Comparison of ENCODE assay signal across 1 cellular context in the genomic region with DNA sequence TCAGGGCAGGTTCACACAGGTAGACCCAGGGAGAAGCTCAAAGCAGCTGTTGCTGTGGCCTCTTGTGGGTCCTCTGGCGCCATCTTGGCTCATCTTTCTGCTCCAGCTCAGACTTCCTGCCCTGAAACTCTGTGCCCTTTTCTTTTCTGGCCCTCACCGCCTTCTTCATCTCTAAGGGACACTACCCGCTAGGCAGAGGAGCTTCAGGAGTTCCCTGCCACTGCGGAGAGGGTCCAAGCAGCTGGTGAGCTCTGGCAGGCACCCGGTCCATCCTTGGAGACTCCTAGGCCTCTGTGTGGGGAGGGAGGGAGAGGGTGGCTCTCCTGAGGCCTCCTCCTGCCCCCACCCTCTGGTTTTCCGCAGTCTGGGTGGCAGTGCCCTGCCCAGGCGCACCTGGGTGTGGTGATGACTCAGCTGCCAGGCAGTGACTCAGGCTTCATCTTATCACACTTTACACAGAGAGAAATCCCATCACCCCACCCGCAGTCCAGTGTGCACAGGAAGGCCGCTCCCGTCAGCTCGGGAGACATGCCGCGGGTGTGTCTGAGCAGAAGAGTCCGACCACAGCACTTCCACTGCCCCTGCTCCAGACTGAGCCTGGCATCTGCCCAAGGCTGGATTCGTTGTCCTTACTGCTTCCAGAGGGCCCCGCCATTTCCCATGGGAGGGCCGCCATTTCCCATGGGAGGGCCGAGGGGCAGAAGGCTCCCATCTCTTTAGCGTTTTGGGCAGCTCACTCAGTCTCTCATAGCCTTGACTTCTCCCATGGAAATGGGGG.
TF ChIP-seq lines count a peak whose summit lies in the region.

No MANE protein-coding gene starts in this region.

TF ChIP-seq in K562, 482 proteins besides CTCF, POLR2A, EP300 and RAD21 (continues in another document):
- no peak for TF ChIP-seq NR2F6 (CRISPR knock-in tag; IDR thresholded peaks at IDR 0.05)
- TF ChIP-seq EHMT2 (IDR thresholded peaks at IDR 0.05) = peak; percentile 22; the same call in 1 of the 2 replicates
- TF ChIP-seq KAT7 (CRISPR knock-in tag; IDR thresholded peaks at IDR 0.05; ENCODE audit: borderline replicate concordance) = peak; percentile 22; the same call in 1 of the 2 replicates
- TF ChIP-seq E2F3 (CRISPR knock-in tag; IDR thresholded peaks at IDR 0.05) = 0 out of 2 replicates have a peak, but pooled peaks have one; percentile 36
- TF ChIP-seq, protein P1, sequence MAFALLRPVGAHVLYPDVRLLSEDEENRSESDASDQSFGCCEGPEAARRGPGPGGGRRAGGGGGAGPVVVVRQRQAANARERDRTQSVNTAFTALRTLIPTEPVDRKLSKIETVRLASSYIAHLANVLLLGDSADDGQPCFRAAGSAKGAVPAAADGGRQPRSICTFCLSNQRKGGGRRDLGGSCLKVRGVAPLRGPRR (CRISPR knock-in tag; IDR thresholded peaks at IDR 0.05) = peak; percentile 83; the same call in 1 of the 2 replicates
- TF ChIP-seq TAL1 (IDR thresholded peaks at IDR 0.05) = peak; percentile 70
- no peak for TF ChIP-seq RFX7 (CRISPR knock-in tag; IDR thresholded peaks at IDR 0.05)
- peak; percentile 73 for TF ChIP-seq MTA2 (IDR thresholded peaks at IDR 0.05; ENCODE audit: low read depth)
- TF ChIP-seq HDAC1 (IDR thresholded peaks at IDR 0.05) = peak in 1 of 2 experiments; percentile 70; a peak in 2 of 4 replicates
- TF ChIP-seq, protein P2, sequence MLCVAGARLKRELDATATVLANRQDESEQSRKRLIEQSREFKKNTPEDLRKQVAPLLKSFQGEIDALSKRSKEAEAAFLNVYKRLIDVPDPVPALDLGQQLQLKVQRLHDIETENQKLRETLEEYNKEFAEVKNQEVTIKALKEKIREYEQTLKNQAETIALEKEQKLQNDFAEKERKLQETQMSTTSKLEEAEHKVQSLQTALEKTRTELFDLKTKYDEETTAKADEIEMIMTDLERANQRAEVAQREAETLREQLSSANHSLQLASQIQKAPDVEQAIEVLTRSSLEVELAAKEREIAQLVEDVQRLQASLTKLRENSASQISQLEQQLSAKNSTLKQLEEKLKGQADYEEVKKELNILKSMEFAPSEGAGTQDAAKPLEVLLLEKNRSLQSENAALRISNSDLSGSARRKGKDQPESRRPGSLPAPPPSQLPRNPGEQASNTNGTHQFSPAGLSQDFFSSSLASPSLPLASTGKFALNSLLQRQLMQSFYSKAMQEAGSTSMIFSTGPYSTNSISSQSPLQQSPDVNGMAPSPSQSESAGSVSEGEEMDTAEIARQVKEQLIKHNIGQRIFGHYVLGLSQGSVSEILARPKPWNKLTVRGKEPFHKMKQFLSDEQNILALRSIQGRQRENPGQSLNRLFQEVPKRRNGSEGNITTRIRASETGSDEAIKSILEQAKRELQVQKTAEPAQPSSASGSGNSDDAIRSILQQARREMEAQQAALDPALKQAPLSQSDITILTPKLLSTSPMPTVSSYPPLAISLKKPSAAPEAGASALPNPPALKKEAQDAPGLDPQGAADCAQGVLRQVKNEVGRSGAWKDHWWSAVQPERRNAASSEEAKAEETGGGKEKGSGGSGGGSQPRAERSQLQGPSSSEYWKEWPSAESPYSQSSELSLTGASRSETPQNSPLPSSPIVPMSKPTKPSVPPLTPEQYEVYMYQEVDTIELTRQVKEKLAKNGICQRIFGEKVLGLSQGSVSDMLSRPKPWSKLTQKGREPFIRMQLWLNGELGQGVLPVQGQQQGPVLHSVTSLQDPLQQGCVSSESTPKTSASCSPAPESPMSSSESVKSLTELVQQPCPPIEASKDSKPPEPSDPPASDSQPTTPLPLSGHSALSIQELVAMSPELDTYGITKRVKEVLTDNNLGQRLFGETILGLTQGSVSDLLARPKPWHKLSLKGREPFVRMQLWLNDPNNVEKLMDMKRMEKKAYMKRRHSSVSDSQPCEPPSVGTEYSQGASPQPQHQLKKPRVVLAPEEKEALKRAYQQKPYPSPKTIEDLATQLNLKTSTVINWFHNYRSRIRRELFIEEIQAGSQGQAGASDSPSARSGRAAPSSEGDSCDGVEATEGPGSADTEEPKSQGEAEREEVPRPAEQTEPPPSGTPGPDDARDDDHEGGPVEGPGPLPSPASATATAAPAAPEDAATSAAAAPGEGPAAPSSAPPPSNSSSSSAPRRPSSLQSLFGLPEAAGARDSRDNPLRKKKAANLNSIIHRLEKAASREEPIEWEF (CRISPR knock-in tag; IDR thresholded peaks at IDR 0.05) = peak; percentile 87
- no peak for TF ChIP-seq NR2C2 (CRISPR knock-in tag; IDR thresholded peaks at IDR 0.05)
- TF ChIP-seq NR2C2 (tag; IDR thresholded peaks at IDR 0.05) = peak; percentile 45; the same call in 1 of the 2 replicates
- TF ChIP-seq ZMIZ1 (IDR thresholded peaks at IDR 0.05; ENCODE audit: low read depth in 2 of 2, low read length in 2 of 2) = peak in 1 of 2 experiments; percentile 70; a peak in 1 of 4 replicates
- 0 out of 2 replicates have a peak, but pooled peaks have one; percentile 28 for TF ChIP-seq ZNF197 (CRISPR knock-in tag; IDR thresholded peaks at IDR 0.05; ENCODE audit: low read depth)
- 0 out of 2 replicates have a peak, but pooled peaks have one; percentile 69 for TF ChIP-seq MTA1 (IDR thresholded peaks at IDR 0.05; ENCODE audit: borderline replicate concordance)
- no peak for TF ChIP-seq LCOR (CRISPR knock-in tag; IDR thresholded peaks at IDR 0.05)
- no peak for TF ChIP-seq ZNF347 (CRISPR knock-in tag; IDR thresholded peaks at IDR 0.05; ENCODE audit: low read depth)
- no peak for TF ChIP-seq ZNF551 (CRISPR knock-in tag; IDR thresholded peaks at IDR 0.05)
- peak; percentile 73 for TF ChIP-seq ZNF668 (CRISPR knock-in tag; IDR thresholded peaks at IDR 0.05)
- peak; percentile 62 for TF ChIP-seq RBBP5 (IDR thresholded peaks at IDR 0.05; ENCODE audit: borderline replicate concordance, insufficient read depth, low read length, poor library complexity, severe bottlenecking)
- TF ChIP-seq MAZ (CRISPR knock-in tag; conservative IDR thresholded peaks at IDR 0.05 in 1 of 2, IDR thresholded peaks at IDR 0.05 in 1 of 2) = peak; percentile 73 to 93
- peak; percentile 36; the same call in 1 of the 2 replicates for TF ChIP-seq MECOM (CRISPR knock-in tag; IDR thresholded peaks at IDR 0.05)
- TF ChIP-seq TRIM24 (IDR thresholded peaks at IDR 0.05) = peak in 1 of 2 experiments; percentile 80; a peak in 2 of 4 replicates
- TF ChIP-seq MAFK (IDR thresholded peaks at IDR 0.05; ENCODE audit: low read length) = peak; percentile 85
- TF ChIP-seq ZNF311 (CRISPR knock-in tag; IDR thresholded peaks at IDR 0.05) = peak; percentile 72; the same call in 1 of the 2 replicates
- peak; percentile 65; the same call in 1 of the 2 replicates for TF ChIP-seq BACH1 (tag; IDR thresholded peaks at IDR 0.05)
- TF ChIP-seq GABPA (tag; conservative IDR thresholded peaks at IDR 0.05; ENCODE audit: low read depth) = peak; percentile 72
- peak; percentile 46; the same call in 1 of the 2 replicates for TF ChIP-seq ZBED1 (IDR thresholded peaks at IDR 0.05)
- peak; percentile 72 for TF ChIP-seq NFIC (IDR thresholded peaks at IDR 0.05)
- TF ChIP-seq, protein P3, sequence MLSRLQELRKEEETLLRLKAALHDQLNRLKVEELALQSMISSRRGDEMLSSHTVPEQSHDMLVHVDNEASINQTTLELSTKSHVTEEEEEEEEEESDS (CRISPR knock-in tag; IDR thresholded peaks at IDR 0.05) = no peak
- TF ChIP-seq, protein P4, sequence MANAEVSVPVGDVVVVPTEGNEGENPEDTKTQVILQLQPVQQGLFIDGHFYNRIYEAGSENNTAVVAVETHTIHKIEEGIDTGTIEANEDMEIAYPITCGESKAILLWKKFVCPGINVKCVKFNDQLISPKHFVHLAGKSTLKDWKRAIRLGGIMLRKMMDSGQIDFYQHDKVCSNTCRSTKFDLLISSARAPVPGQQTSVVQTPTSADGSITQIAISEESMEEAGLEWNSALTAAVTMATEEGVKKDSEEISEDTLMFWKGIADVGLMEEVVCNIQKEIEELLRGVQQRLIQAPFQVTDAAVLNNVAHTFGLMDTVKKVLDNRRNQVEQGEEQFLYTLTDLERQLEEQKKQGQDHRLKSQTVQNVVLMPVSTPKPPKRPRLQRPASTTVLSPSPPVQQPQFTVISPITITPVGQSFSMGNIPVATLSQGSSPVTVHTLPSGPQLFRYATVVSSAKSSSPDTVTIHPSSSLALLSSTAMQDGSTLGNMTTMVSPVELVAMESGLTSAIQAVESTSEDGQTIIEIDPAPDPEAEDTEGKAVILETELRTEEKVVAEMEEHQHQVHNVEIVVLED (CRISPR knock-in tag; IDR thresholded peaks at IDR 0.05) = peak; percentile 24; the same call in 1 of the 2 replicates
- TF ChIP-seq UBTF (IDR thresholded peaks at IDR 0.05; ENCODE audit: borderline replicate concordance in 1 of 2, low read depth in 2 of 2, low read length in 2 of 2) = 0 out of 4 replicates have a peak, but pooled peaks of 1 of the 2 experiments have one; percentile 70
- peak; percentile 89 for TF ChIP-seq CCNT2 (IDR thresholded peaks at IDR 0.05; ENCODE audit: borderline replicate concordance, extremely low read depth, insufficient read length, low read depth, low read length)
- TF ChIP-seq ZC3H11A (IDR thresholded peaks at IDR 0.05; ENCODE audit: low read depth, low read length) = no peak
- TF ChIP-seq ZBTB11 (CRISPR knock-in tag; IDR thresholded peaks at IDR 0.05) = peak; percentile 65 to 95 (median 83); a peak in 4 of 6 replicates
